ENCODE assay signal across 8 cellular contexts in the genomic region with DNA sequence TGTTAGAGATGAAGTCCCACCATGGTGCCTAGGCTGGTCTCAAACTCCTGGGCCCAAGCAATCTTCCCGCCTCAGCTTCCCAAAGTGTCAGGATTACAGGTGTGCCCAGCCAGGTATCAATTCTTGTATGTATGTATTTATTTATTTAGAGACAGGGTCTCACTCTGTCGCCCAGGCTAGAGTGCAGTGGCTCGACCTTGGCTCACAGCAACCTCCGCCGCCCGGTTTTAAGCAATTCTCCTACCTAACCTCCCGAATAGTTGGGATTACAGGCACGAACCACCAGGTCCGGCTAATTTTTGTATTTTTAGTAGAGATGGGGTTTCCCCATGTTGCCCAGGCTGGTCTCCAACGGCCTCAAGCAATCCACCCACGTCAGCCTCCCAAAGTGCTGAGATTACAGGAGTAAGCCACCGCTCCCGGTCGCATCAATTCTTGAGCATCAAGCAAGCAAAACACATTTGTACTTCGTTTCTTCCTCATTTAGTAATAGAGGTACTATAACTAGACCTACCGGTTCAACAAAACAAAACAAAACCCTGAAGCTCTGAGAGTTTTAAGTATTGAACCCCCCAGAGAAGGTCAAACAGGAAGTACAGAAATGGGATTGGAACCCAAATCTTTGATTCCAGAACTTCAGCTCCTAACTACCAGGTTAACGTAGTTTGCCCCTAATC. TPM values are rescaled to one million over a fixed set of nuclear protein-coding genes. Genes with fewer than 3 reads are reported as not detected.
DNase-seq lines count a peak whose midpoint lies in the region; ATAC-seq and TF ChIP-seq lines count a peak whose summit lies in the region.

No MANE protein-coding gene starts in this region.

- no peak for DNase-seq in AG04450 (ENCODE audit: low read depth, low spot score)
- DNase-seq in naive thymus-derived CD4-positive, alpha-beta T cell = peak in 1 of 9 donors; percentile 16
- DNase-seq in GDM1 (lab: John Stamatoyannopoulos, UW) = no peak
- no peak for DNase-seq in NCI-H2029 (lab: John Stamatoyannopoulos, UW)
- DNase-seq in DMS79 treated with DMSO at 0.1 percent for 48 hours (lab: John Stamatoyannopoulos, UW) = no peak

- no peak for TF ChIP-seq CTCF in AG04450 (IDR thresholded peaks at IDR 0.05; ENCODE audit: low read depth, low read length)
- TF ChIP-seq CTCF in OCI-LY3 (IDR thresholded peaks at IDR 0.05; ENCODE audit: low read depth, low read length) = no peak

- H3K27me3 Mint-ChIP-seq in naive thymus-derived CD4-positive, alpha-beta T cell = no peaks in the 10 kb centered on the region

- CTCF ChIA-PET in AG04450 (lab: Charles Lee) = interaction anchor here (0.8 to 4.4 kb wide), 2 partner anchors 144 to 188 kb away, joined by 3 to 13 read pairs; partner anchors contain the start of gene MGRN1
- CTCF ChIA-PET in naive thymus-derived CD4-positive, alpha-beta T cell (lab: Charles Lee) = interaction anchor here (0.6 to 1.8 kb wide), 3 partner anchors 33 to 884 kb away, joined by 3 to 8 read pairs (median 3); partner anchors contain the start of genes ANKS3 and DNAAF8

- H3K4me3 Mint-ChIP-seq in naive thymus-derived CD4-positive, alpha-beta T cell = peak overlapping the region; percentile 88 to 94 (median 92)

- H3K27me3 ChIP-seq in AG04450 (ENCODE audit: control insufficient read depth, insufficient read depth, low read length) (no peaks in the 10 kb centered on the region), OCI-LY3 (ENCODE audit: low read depth, low read length) (no peaks in the 10 kb centered on the region), duodenal mucosa (ENCODE audit: control insufficient read depth in 1 of 2, insufficient read depth in 2 of 2, low read length in 2 of 2) (no peaks in the 10 kb centered on the region)
- H3K27me3 ChIP-seq in naive thymus-derived CD4-positive, alpha-beta T cell (ENCODE audit: control insufficient read depth in 2 of 2, insufficient read depth in 2 of 2, low read length in 2 of 2) = no peaks in the 10 kb centered on the region

- H3K4me3 ChIP-seq in AG04450 (ENCODE audit: low read depth, low read length) (peak overlapping the region; percentile 63), OCI-LY3 (ENCODE audit: low read length) (peak overlapping the region; percentile 81), duodenal mucosa (ENCODE audit: low read depth in 1 of 2, low read length in 2 of 2) (peak overlapping the region; percentile 88 to 95)
- H3K4me3 ChIP-seq in naive thymus-derived CD4-positive, alpha-beta T cell (ENCODE audit: low read length) = peak overlapping the region; percentile 82

- peak overlapping the region; percentile 86 for H3K4me2 ChIP-seq in OCI-LY3 (ENCODE audit: low read length)

- H2AFZ ChIP-seq in OCI-LY3 (ENCODE audit: low read depth, low read length) = peak overlapping the region; percentile 73

- H3K36me3 ChIP-seq in OCI-LY3 (replicated peaks; ENCODE audit: low read depth, low read length) = peaks cover 7% of the 10 kb centered on the region
- peaks cover 0 to 16% of the 10 kb centered on the region in 2 donors for H3K36me3 ChIP-seq in duodenal mucosa (ENCODE audit: control insufficient read depth in 1 of 2, insufficient read depth in 2 of 2, low read length in 2 of 2)
- H3K36me3 ChIP-seq in naive thymus-derived CD4-positive, alpha-beta T cell (ENCODE audit: control insufficient read depth in 2 of 3, insufficient read depth in 3 of 3, low read length in 3 of 3) = peaks cover 0 to 26% (median 8%) of the 10 kb centered on the region in 3 experiments

- peak overlapping the region; percentile 70 for H3K9ac ChIP-seq in OCI-LY3 (ENCODE audit: low read length)
- peak overlapping the region; percentile 71 to 91 for H3K9ac ChIP-seq in duodenal mucosa (ENCODE audit: low read depth in 1 of 2, low read length in 2 of 2)

- H3K9me3 Mint-ChIP-seq in naive thymus-derived CD4-positive, alpha-beta T cell = no peaks in the 10 kb centered on the region

- H3K27ac Mint-ChIP-seq in naive thymus-derived CD4-positive, alpha-beta T cell = peak overlapping the region; percentile 35 to 96 (median 91)

- H3K27ac ChIP-seq in AG04450 (ENCODE audit: low read depth, low read length) (peak overlapping the region; percentile 61), OCI-LY3 (ENCODE audit: low read length) (peak overlapping the region; percentile 25), duodenal mucosa (ENCODE audit: low read depth, low read length) (peak overlapping the region; percentile 85)
- H3K27ac ChIP-seq in naive thymus-derived CD4-positive, alpha-beta T cell (ENCODE audit: low read depth, low read length) = peak overlapping the region; percentile 77

- peak; percentile 3 for ATAC-seq in GM18870 (IDR thresholded peaks at IDR 0.05; ENCODE audit: unreplicated experiment)
- no peak for ATAC-seq in naive thymus-derived CD4-positive, alpha-beta T cell

- intact Hi-C loops in naive thymus-derived CD4-positive, alpha-beta T cell (cut with micrococcal nuclease) = loop anchor here (1.0 to 10.0 kb wide), 11 partner anchors 34 to 353 kb away; partner anchors contain the start of genes ANKS3 (in 2 of the 2), DNAAF8 (in 2 of the 2), GLYR1 (in 2 of the 2) and MGRN1 (in 2 of the 2)

- H3K79me2 ChIP-seq in OCI-LY3 (ENCODE audit: low read length) = peaks cover 18% of the 10 kb centered on the region

- POLR2A ChIA-PET in AG04450 (lab: Yijun Ruan, JAX) = interaction anchor here (0.6 to 1.5 kb wide), 2 partner anchors 34 to 189 kb away, joined by 3 to 11 read pairs; partner anchors contain the start of genes ANKS3 and DNAAF8
- POLR2A ChIA-PET in naive thymus-derived CD4-positive, alpha-beta T cell (lab: Charles Lee) = interaction anchor here (0.6 to 4.0 kb wide), 12 partner anchors 12 to 694 kb away, joined by 3 to 41 read pairs (median 4); partner anchors contain the start of genes ANKS3, DNAAF8, EEF2KMT and GLYR1

- H4K20me1 ChIP-seq in OCI-LY3 (ENCODE audit: insufficient read depth, low read length) = no peaks in the 10 kb centered on the region

- H3K4me1 ChIP-seq in OCI-LY3 (ENCODE audit: low read length) = peaks cover 10% of the 10 kb centered on the region
- peaks cover 20 to 33% of the 10 kb centered on the region in 2 donors for H3K4me1 ChIP-seq in duodenal mucosa (ENCODE audit: control insufficient read depth in 1 of 2, insufficient read depth in 2 of 2, low read length in 2 of 2)
- H3K4me1 ChIP-seq in naive thymus-derived CD4-positive, alpha-beta T cell (ENCODE audit: control insufficient read depth in 2 of 2, insufficient read depth in 2 of 2, low read length in 2 of 2) = peaks cover 17 to 19% of the 10 kb centered on the region in 2 donors

- peaks cover 0 to 4% (median 0%) of the 10 kb centered on the region in 5 donors for H3K36me3 Mint-ChIP-seq in naive thymus-derived CD4-positive, alpha-beta T cell

- H3K9me3 ChIP-seq in AG04450 (ENCODE audit: control insufficient read depth, insufficient read depth, low read length) (no peaks in the 10 kb centered on the region; the same call in 1 of the 2 replicates), OCI-LY3 (ENCODE audit: insufficient read depth, low read length) (no peaks in the 10 kb centered on the region), duodenal mucosa (ENCODE audit: control insufficient read depth in 1 of 2, low read length in 2 of 2) (no peaks in the 10 kb centered on the region)
- no peaks in the 10 kb centered on the region for H3K9me3 ChIP-seq in naive thymus-derived CD4-positive, alpha-beta T cell (ENCODE audit: control insufficient read depth in 2 of 3, low read length in 3 of 3)

- H3K4me1 Mint-ChIP-seq in naive thymus-derived CD4-positive, alpha-beta T cell = peaks cover 24 to 49% (median 34%) of the 10 kb centered on the region in 7 donors

RNA-seq across cellular contexts. Expression of gene ZNF500, which starts 1.0 kb away (rescaled TPM):
- 3.1 and 4.2 TPM in 2 replicates for polyA plus RNA-seq in AG04450 (2011; rRNA removed)
- polyA minus RNA-seq in AG04450 (2011; rRNA and poly(A)+ RNA removed) = 5.2 and 5.8 TPM in 2 replicates
- 10 to 100 TPM; 13.8 to 43.0 (median 24.7) TPM for total RNA-seq in naive thymus-derived CD4-positive, alpha-beta T cell
- 10 to 100 TPM; 11.0 to 25.7 TPM for polyA plus RNA-seq in naive thymus-derived CD4-positive, alpha-beta T cell

RNA-seq across cellular contexts. Expression of gene SEPTIN12, which starts 20.1 kb away (rescaled TPM):
- polyA plus RNA-seq in AG04450 (2011; rRNA removed) = not detected in 2 replicates
- not detected in 2 replicates for polyA minus RNA-seq in AG04450 (2011; rRNA and poly(A)+ RNA removed)
- not detected for total RNA-seq in naive thymus-derived CD4-positive, alpha-beta T cell
- polyA plus RNA-seq in naive thymus-derived CD4-positive, alpha-beta T cell = not detected

RNA-seq across cellular contexts. Expression of gene SMIM22, which starts 27.2 kb away (rescaled TPM):
- polyA plus RNA-seq in AG04450 (2011; rRNA removed) = not detected in 2 replicates
- polyA minus RNA-seq in AG04450 (2011; rRNA and poly(A)+ RNA removed) = not detected in 2 replicates
- total RNA-seq in naive thymus-derived CD4-positive, alpha-beta T cell = not detected
- not detected for polyA plus RNA-seq in naive thymus-derived CD4-positive, alpha-beta T cell

RNA-seq across cellular contexts. Expression of gene DNAAF8, which starts 33.7 kb away (rescaled TPM):
- 0.89 and 1.6 TPM in 2 replicates for polyA plus RNA-seq in AG04450 (2011; rRNA removed)
- 0.78 and 1.7 TPM in 2 replicates for polyA minus RNA-seq in AG04450 (2011; rRNA and poly(A)+ RNA removed)
- total RNA-seq in naive thymus-derived CD4-positive, alpha-beta T cell = under 1 TPM; 0.11 to 0.57 (median 0.27) TPM
- under 1 TPM in 1 of 2 donors, not detected in 1; 0.31 TPM for polyA plus RNA-seq in naive thymus-derived CD4-positive, alpha-beta T cell

RNA-seq across cellular contexts. Expression of gene ANKS3, which starts 33.9 kb away (rescaled TPM):
- 14.0 and 15.0 TPM in 2 replicates for polyA plus RNA-seq in AG04450 (2011; rRNA removed)
- polyA minus RNA-seq in AG04450 (2011; rRNA and poly(A)+ RNA removed) = 26.1 and 38.9 TPM in 2 replicates
- 10 to 100 TPM; 17.6 to 32.7 (median 25.3) TPM for total RNA-seq in naive thymus-derived CD4-positive, alpha-beta T cell
- 1 to 10 TPM; 4.1 to 8.5 TPM for polyA plus RNA-seq in naive thymus-derived CD4-positive, alpha-beta T cell

Comparison
In these comparisons a context has a peak if more than half of its experiments do, and no peak if none do; other contexts are left out.
1. H3K27ac ChIP-seq: peak in every context shown above with its lines; median percentile 85 in duodenal mucosa; 77 in naive thymus-derived CD4-positive, alpha-beta T cell; 61 in AG04450; 25 in OCI-LY3.